In genomic region chr10:33993917-33994316, GRCh38 we compare ENCODE assay signal across 38 cellular contexts.
"Had no signal": no experiment of that assay in that cellular context is flagged by ENCODE, and none has a peak within 500 bp of the region (broad histone marks: within the 10 kb centered on the region; RNA-seq: fewer than 3 reads in every experiment).

No MANE protein-coding gene starts in this region.

- ATAC-seq: activated naive CD4-positive, alpha-beta T cell treated with anti-CD3 and anti-CD28 coated beads, Interleukin-2, amount 50 U/mL, for 72 hours; activated naive CD8-positive, alpha-beta T cell treated with anti-CD3 and anti-CD28 coated beads, Interleukin-2, amount 50 U/mL, for 24 hours; activated T-cell treated with anti-CD3 and anti-CD28 coated beads, Interleukin-2, amount 50 U/mL, for 4 hours; activated T-cell treated with anti-CD3 and anti-CD28 coated beads, Interleukin-2, amount 50 U/mL, for 72 hours; activated T-helper 17 cell treated with anti-CD3 and anti-CD28 coated beads, Interleukin-2, amount 50 U/mL, for 72 hours; body of pancreas had no signal

- H3K4me3 Mint-ChIP-seq: activated naive CD4-positive, alpha-beta T cell treated with anti-CD3 and anti-CD28 coated beads for 36 hours; activated naive CD4-positive, alpha-beta T cell treated with anti-CD3 and anti-CD28 coated beads, Interleukin-2, amount 10 ng/mL, durations not matched to agents 7 days and 5 days; activated naive CD4-positive, alpha-beta T cell treated with anti-CD3 and anti-CD28 coated beads, Interleukin-2, amount 50 U/mL, for 24 hours; activated naive CD8-positive, alpha-beta T cell; activated naive CD8-positive, alpha-beta T cell treated with anti-CD3 and anti-CD28 coated beads for 36 hours; activated naive CD8-positive, alpha-beta T cell treated with anti-CD3 and anti-CD28 coated beads, Interleukin-2, amount 10 ng/mL, durations not matched to agents 7 days and 5 days; activated naive CD8-positive, alpha-beta T cell treated with anti-CD3 and anti-CD28 coated beads, Interleukin-2, amount 50 U/mL, for 24 hours; activated T-cell treated with anti-CD3 and anti-CD28 coated beads, Interleukin-2, amount 50 U/mL, for 24 hours; activated T-cell treated with anti-CD3 and anti-CD28 coated beads, Interleukin-2, amount 50 U/mL, for 4 hours; activated T-cell treated with anti-CD3 and anti-CD28 coated beads, Interleukin-2, amount 50 U/mL, for 72 hours; activated T-helper 1 cell treated with anti-CD3 and anti-CD28 coated beads, Interleukin-12 subunit alpha, Interleukin-12 subunit beta, Interleukin-2, Interleukin-4 antibody, amounts not matched to agents 30 ng/mL and 10 ng/mL and 1 ng/mL, durations not matched to agents 14 hours and 24 hours and 36 hours; activated T-helper 17 cell treated with anti-CD3 and anti-CD28 coated beads, Interleukin-2, amount 50 U/mL, for 72 hours; brain; central memory CD8-positive, alpha-beta T cell had no signal

- H3K36me3 Mint-ChIP-seq: activated naive CD4-positive, alpha-beta T cell treated with anti-CD3 and anti-CD28 coated beads, Interleukin-2, amount 10 ng/mL, durations not matched to agents 7 days and 5 days; activated naive CD4-positive, alpha-beta T cell treated with anti-CD3 and anti-CD28 coated beads, Interleukin-2, amount 50 U/mL, for 24 hours; activated naive CD4-positive, alpha-beta T cell treated with anti-CD3 and anti-CD28 coated beads, Interleukin-2, amount 50 U/mL, for 72 hours; activated naive CD8-positive, alpha-beta T cell; activated naive CD8-positive, alpha-beta T cell treated with anti-CD3 and anti-CD28 coated beads for 36 hours; activated naive CD8-positive, alpha-beta T cell treated with anti-CD3 and anti-CD28 coated beads, Interleukin-2, amount 10 ng/mL, durations not matched to agents 7 days and 5 days; brain had no signal

- H3K36me3 ChIP-seq: adrenal gland, ascending aorta, brain microvascular endothelial cell, breast epithelium, cardiac muscle cell had no signal

- H3K27me3 Mint-ChIP-seq: activated naive CD4-positive, alpha-beta T cell treated with anti-CD3 and anti-CD28 coated beads, Interleukin-2, amount 10 ng/mL, durations not matched to agents 7 days and 5 days; activated naive CD8-positive, alpha-beta T cell; activated naive CD8-positive, alpha-beta T cell treated with anti-CD3 and anti-CD28 coated beads for 36 hours; activated naive CD8-positive, alpha-beta T cell treated with anti-CD3 and anti-CD28 coated beads, Interleukin-2, amount 10 ng/mL, durations not matched to agents 7 days and 5 days; brain had no signal

- H3K9me3 ChIP-seq: adrenal gland, ascending aorta, body of pancreas, breast epithelium had no signal

- H3K4me3 ChIP-seq: adrenal gland, ascending aorta, body of pancreas, breast epithelium, cardiac muscle cell had no signal

- H3K27me3 ChIP-seq: adrenal gland, ascending aorta, body of pancreas, brain microvascular endothelial cell, breast epithelium, cardiac muscle cell had no signal

- H3K4me1 ChIP-seq: adrenal gland, ascending aorta, body of pancreas, breast epithelium had no signal

- H3K27ac ChIP-seq: adrenal gland, ascending aorta, body of pancreas, brain microvascular endothelial cell, breast epithelium, cardiac muscle cell had no signal

- H3K27ac Mint-ChIP-seq: activated naive CD4-positive, alpha-beta T cell treated with anti-CD3 and anti-CD28 coated beads for 36 hours; activated naive CD4-positive, alpha-beta T cell treated with anti-CD3 and anti-CD28 coated beads, Interleukin-2, amount 10 ng/mL, durations not matched to agents 7 days and 5 days; activated naive CD4-positive, alpha-beta T cell treated with anti-CD3 and anti-CD28 coated beads, Interleukin-2, amount 50 U/mL, for 24 hours; activated naive CD4-positive, alpha-beta T cell treated with anti-CD3 and anti-CD28 coated beads, Interleukin-2, amount 50 U/mL, for 72 hours; activated naive CD8-positive, alpha-beta T cell; activated naive CD8-positive, alpha-beta T cell treated with anti-CD3 and anti-CD28 coated beads for 36 hours; activated naive CD8-positive, alpha-beta T cell treated with anti-CD3 and anti-CD28 coated beads, Interleukin-2, amount 10 ng/mL, durations not matched to agents 7 days and 5 days; activated naive CD8-positive, alpha-beta T cell treated with anti-CD3 and anti-CD28 coated beads, Interleukin-2, amount 50 U/mL, for 24 hours; activated T-cell treated with anti-CD3 and anti-CD28 coated beads, Interleukin-2, amount 50 U/mL, for 24 hours; activated T-cell treated with anti-CD3 and anti-CD28 coated beads, Interleukin-2, amount 50 U/mL, for 72 hours; activated T-helper 1 cell treated with anti-CD3 and anti-CD28 coated beads, Interleukin-12 subunit alpha, Interleukin-12 subunit beta, Interleukin-2, Interleukin-4 antibody, amounts not matched to agents 30 ng/mL and 10 ng/mL and 1 ng/mL, durations not matched to agents 14 hours and 24 hours and 36 hours; activated T-helper 17 cell treated with anti-CD3 and anti-CD28 coated beads, Interleukin-2, amount 50 U/mL, for 72 hours; brain had no signal

- H3K9me3 Mint-ChIP-seq: activated naive CD4-positive, alpha-beta T cell treated with anti-CD3 and anti-CD28 coated beads for 36 hours; activated naive CD8-positive, alpha-beta T cell treated with anti-CD3 and anti-CD28 coated beads for 36 hours; activated T-cell treated with anti-CD3 and anti-CD28 coated beads, Interleukin-2, amount 50 U/mL, for 24 hours; activated T-cell treated with anti-CD3 and anti-CD28 coated beads, Interleukin-2, amount 50 U/mL, for 4 hours had no signal

- H3K4me1 Mint-ChIP-seq: activated naive CD4-positive, alpha-beta T cell treated with anti-CD3 and anti-CD28 coated beads, Interleukin-2, amount 10 ng/mL, durations not matched to agents 7 days and 5 days; activated naive CD4-positive, alpha-beta T cell treated with anti-CD3 and anti-CD28 coated beads, Interleukin-2, amount 50 U/mL, for 24 hours; activated naive CD8-positive, alpha-beta T cell treated with anti-CD3 and anti-CD28 coated beads for 36 hours; activated naive CD8-positive, alpha-beta T cell treated with anti-CD3 and anti-CD28 coated beads, Interleukin-2, amount 10 ng/mL, durations not matched to agents 7 days and 5 days; activated naive CD8-positive, alpha-beta T cell treated with anti-CD3 and anti-CD28 coated beads, Interleukin-2, amount 50 U/mL, for 24 hours; activated T-helper 17 cell treated with anti-CD3 and anti-CD28 coated beads, Interleukin-2, amount 50 U/mL, for 72 hours; brain; central memory CD8-positive, alpha-beta T cell had no signal

- DNase-seq: activated effector memory CD4-positive, alpha-beta T cell treated with anti-CD3 and anti-CD28 coated beads, Interleukin-2, amount 50 U/mL, for 16 hours; activated effector memory CD4-positive, alpha-beta T cell treated with Interleukin-2 at 50 U/mL for 16 hours; activated gamma-delta T cell; activated gamma-delta T cell treated with Interleukin-2 at 50 U/mL for 16 hours; activated naive CD4-positive, alpha-beta T cell; activated naive CD4-positive, alpha-beta T cell treated with anti-CD3 and anti-CD28 coated beads for 36 hours; activated naive CD4-positive, alpha-beta T cell treated with anti-CD3 and anti-CD28 coated beads, Interleukin-2, amount 10 ng/mL, durations not matched to agents 7 days and 5 days; activated naive CD4-positive, alpha-beta T cell treated with anti-CD3 and anti-CD28 coated beads, Interleukin-2, amount 50 U/mL, for 16 hours; activated naive CD4-positive, alpha-beta T cell treated with Interleukin-2 at 50 U/mL for 16 hours; activated naive CD8-positive, alpha-beta T cell treated with anti-CD3 and anti-CD28 coated beads for 36 hours; activated naive CD8-positive, alpha-beta T cell treated with anti-CD3 and anti-CD28 coated beads, Interleukin-2, amount 10 ng/mL, durations not matched to agents 7 days and 5 days; activated naive CD8-positive, alpha-beta T cell treated with anti-CD3 and anti-CD28 coated beads, Interleukin-2, amount 50 U/mL, for 24 hours; activated T-cell treated with anti-CD3 and anti-CD28 coated beads for 4 hours; activated T-cell treated with anti-CD3 and anti-CD28 coated beads, Interleukin-2, amount 50 U/mL, for 1 hour; activated T-cell treated with anti-CD3 and anti-CD28 coated beads, Interleukin-2, amount 50 U/mL, for 24 hours; activated T-cell treated with anti-CD3 and anti-CD28 coated beads, Interleukin-2, amount 50 U/mL, for 4 hours; activated T-cell treated with anti-CD3 and anti-CD28 coated beads, Interleukin-2, amount 50 U/mL, for 48 hours; activated T-cell treated with anti-CD3 and anti-CD28 coated beads, Interleukin-2, amount 50 U/mL, for 72 hours; adrenal gland; amniotic stem cell; amygdala; anterior cingulate cortex; aorta; body of pancreas; brain microvascular endothelial cell; caudate nucleus; central memory CD4-positive, alpha-beta T cell; cerebellar nuclear complex had no signal
